9 cellular contexts compared by ENCODE assay signal in the genomic region with DNA sequence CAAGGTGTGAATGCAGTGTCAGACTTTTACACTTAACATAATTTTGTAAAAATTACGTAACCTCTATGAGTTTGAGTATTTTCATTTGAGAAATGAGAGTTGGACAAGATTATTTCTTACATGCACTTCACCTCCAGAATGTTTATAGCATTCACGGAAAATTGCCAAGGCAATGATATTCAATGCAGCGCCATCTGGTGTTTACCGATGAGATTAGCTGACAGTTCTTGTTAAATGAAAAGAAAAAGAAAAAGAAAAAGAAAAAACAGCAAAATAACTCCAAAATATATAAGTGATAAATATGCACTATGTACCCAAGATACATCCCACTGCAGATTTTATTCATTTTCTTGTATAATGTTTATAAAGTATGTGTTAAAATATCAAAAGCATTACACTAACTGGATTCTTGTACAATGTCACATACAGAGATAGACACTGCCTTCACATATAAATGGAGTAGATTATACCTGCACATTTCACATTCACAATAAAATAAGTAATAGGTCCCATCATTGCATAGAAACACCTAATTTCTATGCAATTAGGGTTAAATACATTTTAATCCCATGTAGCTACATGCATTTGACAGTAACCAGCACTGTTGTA.
A peak's percentile ranks its signal among the peaks of the same experiment; 100 is the strongest.
DNase-seq lines count a peak whose midpoint lies in the region; ATAC-seq and TF ChIP-seq lines count a peak whose summit lies in the region.
"Had no signal": no experiment of that assay in that cellular context is flagged by ENCODE, and none has a peak within 500 bp of the region (broad histone marks: within the 10 kb centered on the region; RNA-seq: fewer than 3 reads in every experiment).

No MANE protein-coding gene starts in this region.

- no peaks in the 10 kb centered on the region for H3K27me3 ChIP-seq in brain microvascular endothelial cell (replicated peaks)
- H3K27me3 ChIP-seq: neutrophil had no signal

- DNase-seq in EH (ENCODE audit: low read depth), result peak; percentile 16
- peak; percentile 12 for DNase-seq in NCI-H2227 treated with DMSO at 0.1 percent for 48 hours (lab: John Stamatoyannopoulos, UW)
- DNase-seq in brain microvascular endothelial cell, result peak; percentile 59
- DNase-seq in midbrain (lab: John Stamatoyannopoulos, UW), result peak; percentile 15
- no peak for DNase-seq in central memory CD4-positive, alpha-beta T cell
- no peak for DNase-seq in HPDE6-E6E7 (ENCODE audit: extremely low spot score)

- in situ Hi-C loops in brain microvascular endothelial cell (cut with HindIII; ENCODE audit: low pct_ligation_motif_present, low sequenced_read_pairs), result no loop called here

- no peaks in the 10 kb centered on the region for H3K36me3 ChIP-seq in brain microvascular endothelial cell (replicated peaks)
- H3K36me3 ChIP-seq: neutrophil had no signal

- TF ChIP-seq CTCF in brain microvascular endothelial cell (IDR thresholded peaks at IDR 0.05; ENCODE audit: low read depth, low read length, missing control alignments), result peak; percentile 65

- no peak overlapping the region for H3K27ac ChIP-seq in brain microvascular endothelial cell
- H3K27ac ChIP-seq: neutrophil had no signal

- no peak overlapping the region for H3K4me3 ChIP-seq in brain microvascular endothelial cell (ENCODE audit: low read depth, low read length)

- ATAC-seq in GM21717 (IDR thresholded peaks at IDR 0.05; ENCODE audit: unreplicated experiment) (peak; percentile 72), GM18909 (IDR thresholded peaks at IDR 0.05; ENCODE audit: poor library complexity, unreplicated experiment) (no peak)

Comparison
In these comparisons a context has a peak if more than half of its experiments do, and no peak if none do; other contexts are left out.
1. DNase-seq: peak in EH (single experiment), NCI-H2227 treated with DMSO at 0.1 percent for 48 hours (single experiment), brain microvascular endothelial cell (single experiment) and midbrain (single experiment); none in central memory CD4-positive, alpha-beta T cell (single experiment) and HPDE6-E6E7 (single experiment).